In the genomic region with DNA sequence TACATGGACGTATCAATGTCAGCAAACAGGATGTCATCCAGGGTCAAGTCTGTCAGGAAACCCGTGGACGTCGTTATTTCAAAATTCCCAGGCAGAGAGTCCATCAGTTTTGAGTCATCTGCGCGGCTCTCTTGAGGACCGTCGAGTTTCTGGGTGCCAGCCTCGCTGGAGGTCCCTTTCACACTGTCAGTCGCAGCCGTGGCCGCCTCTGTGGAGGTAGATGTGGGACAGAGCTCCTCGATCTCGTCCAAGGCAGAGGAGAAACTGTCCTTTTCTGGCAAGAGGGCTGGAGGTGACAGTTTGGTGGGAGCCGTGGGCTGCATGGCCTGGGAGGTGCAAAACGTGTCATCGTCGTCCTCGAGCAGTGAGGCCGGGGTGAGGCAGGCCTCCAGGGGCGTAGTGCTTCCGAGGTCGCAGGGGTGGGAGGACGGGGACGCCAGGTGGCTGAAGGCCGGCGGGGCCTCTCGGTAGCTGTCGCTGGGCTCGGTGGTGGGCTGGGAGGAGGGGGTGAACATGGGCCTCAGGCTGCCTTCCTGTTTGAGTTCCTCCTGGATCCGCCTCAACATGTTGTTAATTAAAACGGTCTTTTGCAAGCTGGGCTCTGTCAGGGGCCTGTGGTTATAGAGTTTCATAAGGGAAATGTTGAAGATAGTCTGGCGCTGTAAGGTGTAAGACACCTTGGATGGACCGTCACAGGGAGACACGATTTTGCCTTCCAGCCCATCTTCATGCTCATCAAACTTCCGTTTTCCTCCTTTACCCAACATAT, we compare ENCODE assay signal across 1 cellular context.
TF ChIP-seq lines count a peak whose summit lies in the region.

No MANE protein-coding gene starts in this region.

TF ChIP-seq in GM23338, 12 proteins besides CTCF, POLR2A, EP300 and RAD21 (continued from another document):
- TF ChIP-seq, protein P1, sequence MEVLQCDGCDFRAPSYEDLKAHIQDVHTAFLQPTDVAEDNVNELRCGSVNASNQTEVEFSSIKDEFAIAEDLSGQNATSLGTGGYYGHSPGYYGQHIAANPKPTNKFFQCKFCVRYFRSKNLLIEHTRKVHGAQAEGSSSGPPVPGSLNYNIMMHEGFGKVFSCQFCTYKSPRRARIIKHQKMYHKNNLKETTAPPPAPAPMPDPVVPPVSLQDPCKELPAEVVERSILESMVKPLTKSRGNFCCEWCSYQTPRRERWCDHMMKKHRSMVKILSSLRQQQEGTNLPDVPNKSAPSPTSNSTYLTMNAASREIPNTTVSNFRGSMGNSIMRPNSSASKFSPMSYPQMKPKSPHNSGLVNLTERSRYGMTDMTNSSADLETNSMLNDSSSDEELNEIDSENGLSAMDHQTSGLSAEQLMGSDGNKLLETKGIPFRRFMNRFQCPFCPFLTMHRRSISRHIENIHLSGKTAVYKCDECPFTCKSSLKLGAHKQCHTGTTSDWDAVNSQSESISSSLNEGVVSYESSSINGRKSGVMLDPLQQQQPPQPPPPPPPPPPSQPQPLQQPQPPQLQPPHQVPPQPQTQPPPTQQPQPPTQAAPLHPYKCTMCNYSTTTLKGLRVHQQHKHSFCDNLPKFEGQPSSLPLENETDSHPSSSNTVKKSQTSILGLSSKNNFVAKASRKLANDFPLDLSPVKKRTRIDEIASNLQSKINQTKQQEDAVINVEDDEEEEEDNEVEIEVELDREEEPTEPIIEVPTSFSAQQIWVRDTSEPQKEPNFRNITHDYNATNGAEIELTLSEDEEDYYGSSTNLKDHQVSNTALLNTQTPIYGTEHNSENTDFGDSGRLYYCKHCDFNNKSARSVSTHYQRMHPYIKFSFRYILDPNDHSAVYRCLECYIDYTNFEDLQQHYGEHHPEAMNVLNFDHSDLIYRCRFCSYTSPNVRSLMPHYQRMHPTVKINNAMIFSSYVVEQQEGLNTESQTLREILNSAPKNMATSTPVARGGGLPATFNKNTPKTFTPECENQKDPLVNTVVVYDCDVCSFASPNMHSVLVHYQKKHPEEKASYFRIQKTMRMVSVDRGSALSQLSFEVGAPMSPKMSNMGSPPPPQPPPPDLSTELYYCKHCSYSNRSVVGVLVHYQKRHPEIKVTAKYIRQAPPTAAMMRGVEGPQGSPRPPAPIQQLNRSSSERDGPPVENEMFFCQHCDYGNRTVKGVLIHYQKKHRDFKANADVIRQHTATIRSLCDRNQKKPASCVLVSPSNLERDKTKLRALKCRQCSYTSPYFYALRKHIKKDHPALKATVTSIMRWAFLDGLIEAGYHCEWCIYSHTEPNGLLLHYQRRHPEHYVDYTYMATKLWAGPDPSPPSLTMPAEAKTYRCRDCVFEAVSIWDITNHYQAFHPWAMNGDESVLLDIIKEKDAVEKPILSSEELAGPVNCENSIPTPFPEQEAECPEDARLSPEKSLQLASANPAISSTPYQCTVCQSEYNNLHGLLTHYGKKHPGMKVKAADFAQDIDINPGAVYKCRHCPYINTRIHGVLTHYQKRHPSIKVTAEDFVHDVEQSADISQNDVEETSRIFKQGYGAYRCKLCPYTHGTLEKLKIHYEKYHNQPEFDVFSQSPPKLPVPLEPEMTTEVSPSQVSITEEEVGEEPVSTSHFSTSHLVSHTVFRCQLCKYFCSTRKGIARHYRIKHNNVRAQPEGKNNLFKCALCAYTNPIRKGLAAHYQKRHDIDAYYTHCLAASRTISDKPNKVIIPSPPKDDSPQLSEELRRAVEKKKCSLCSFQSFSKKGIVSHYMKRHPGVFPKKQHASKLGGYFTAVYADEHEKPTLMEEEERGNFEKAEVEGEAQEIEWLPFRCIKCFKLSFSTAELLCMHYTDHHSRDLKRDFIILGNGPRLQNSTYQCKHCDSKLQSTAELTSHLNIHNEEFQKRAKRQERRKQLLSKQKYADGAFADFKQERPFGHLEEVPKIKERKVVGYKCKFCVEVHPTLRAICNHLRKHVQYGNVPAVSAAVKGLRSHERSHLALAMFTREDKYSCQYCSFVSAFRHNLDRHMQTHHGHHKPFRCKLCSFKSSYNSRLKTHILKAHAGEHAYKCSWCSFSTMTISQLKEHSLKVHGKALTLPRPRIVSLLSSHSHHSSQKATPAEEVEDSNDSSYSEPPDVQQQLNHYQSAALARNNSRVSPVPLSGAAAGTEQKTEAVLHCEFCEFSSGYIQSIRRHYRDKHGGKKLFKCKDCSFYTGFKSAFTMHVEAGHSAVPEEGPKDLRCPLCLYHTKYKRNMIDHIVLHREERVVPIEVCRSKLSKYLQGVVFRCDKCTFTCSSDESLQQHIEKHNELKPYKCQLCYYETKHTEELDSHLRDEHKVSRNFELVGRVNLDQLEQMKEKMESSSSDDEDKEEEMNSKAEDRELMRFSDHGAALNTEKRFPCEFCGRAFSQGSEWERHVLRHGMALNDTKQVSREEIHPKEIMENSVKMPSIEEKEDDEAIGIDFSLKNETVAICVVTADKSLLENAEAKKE (CRISPR knock-in tag; IDR thresholded peaks at IDR 0.05): no peak
- no peak for TF ChIP-seq ZNF331 (CRISPR knock-in tag; IDR thresholded peaks at IDR 0.05; ENCODE audit: low read depth)
- no peak for TF ChIP-seq EZH2phosphoT487 (IDR thresholded peaks at IDR 0.05; ENCODE audit: unreplicated experiment)
- TF ChIP-seq STAT1 (IDR thresholded peaks at IDR 0.05; ENCODE audit: unreplicated experiment): no peak
- no peak for TF ChIP-seq NANOG (IDR thresholded peaks at IDR 0.05; ENCODE audit: borderline replicate concordance)
- TF ChIP-seq POLR2AphosphoS5 (IDR thresholded peaks at IDR 0.05; ENCODE audit: low read depth): no peak
- TF ChIP-seq, protein P2, sequence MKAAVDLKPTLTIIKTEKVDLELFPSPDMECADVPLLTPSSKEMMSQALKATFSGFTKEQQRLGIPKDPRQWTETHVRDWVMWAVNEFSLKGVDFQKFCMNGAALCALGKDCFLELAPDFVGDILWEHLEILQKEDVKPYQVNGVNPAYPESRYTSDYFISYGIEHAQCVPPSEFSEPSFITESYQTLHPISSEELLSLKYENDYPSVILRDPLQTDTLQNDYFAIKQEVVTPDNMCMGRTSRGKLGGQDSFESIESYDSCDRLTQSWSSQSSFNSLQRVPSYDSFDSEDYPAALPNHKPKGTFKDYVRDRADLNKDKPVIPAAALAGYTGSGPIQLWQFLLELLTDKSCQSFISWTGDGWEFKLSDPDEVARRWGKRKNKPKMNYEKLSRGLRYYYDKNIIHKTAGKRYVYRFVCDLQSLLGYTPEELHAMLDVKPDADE (IDR thresholded peaks at IDR 0.05): no peak
- no peak for TF ChIP-seq EZH2 (IDR thresholded peaks at IDR 0.05; ENCODE audit: low read depth, unreplicated experiment)
TF ChIP-seq in GM23338: peak in this region for 0.
